In the genomic region with DNA sequence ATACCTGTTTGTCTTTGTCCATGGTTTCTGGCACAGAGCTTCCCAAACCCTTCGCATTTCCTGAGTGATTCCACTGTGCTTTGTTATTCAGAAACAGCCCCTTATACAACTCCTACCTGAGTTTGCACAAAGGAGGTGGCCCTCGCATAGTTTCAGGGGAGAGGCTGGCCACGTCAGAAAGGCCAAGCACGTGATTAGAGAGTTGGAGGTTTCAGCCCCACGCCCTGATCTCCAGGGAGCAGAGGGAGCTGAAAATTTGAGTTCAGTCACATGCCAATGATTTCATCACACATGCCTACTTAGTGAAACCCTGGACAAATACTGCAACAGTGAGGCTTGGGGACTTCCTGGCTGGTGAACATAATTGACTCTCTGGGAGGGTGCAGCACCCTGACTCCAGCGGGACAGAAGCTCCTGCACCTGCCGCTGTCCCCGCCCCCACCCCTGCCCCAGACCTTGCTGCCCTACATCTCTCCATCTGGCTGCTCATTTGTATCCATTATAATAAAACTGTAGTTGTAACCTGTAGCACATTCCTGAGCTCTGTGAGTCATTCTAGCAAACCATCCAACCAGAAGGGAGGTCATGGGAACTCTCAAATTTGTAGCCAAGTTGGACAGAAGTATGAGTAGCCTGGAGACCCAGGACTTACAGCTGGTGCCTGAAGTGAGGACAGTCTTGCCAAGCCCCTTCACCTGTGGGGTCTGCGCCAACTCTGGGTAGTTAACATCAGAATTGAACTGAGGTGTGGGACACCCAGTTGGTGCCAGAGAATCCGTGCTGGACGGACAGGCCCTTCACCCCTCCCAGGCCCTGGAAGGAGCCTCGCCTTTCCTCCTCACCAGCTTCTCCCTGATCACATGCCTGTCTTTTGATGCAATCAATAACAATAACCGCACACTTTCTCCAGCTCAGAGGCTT, we compare ENCODE assay signal across 8 cellular contexts.
DNase-seq lines count a peak whose midpoint lies in the region; ATAC-seq lines count a peak whose summit lies in the region.

No MANE protein-coding gene starts in this region.

- peak overlapping the region; percentile 42 to 50 for H3K27ac ChIP-seq in mucosa of rectum (ENCODE audit: low read depth in 2 of 2, low read length in 2 of 2)

- DNase-seq in CD1c-positive myeloid dendritic cell (ENCODE audit: extremely low spot score), result peak; percentile 78
- peak; percentile 70 for DNase-seq in NCI-H460 (ENCODE audit: extremely low read depth, low read depth)
- DNase-seq in dermis blood vessel endothelial cell, result peak; percentile 36
- no peak for DNase-seq in stimulated activated naive CD4-positive, alpha-beta T cell treated with Interleukin-2 at 50 U/mL for 16 hours (lab: John Stamatoyannopoulos, UW)
- DNase-seq in NCI-H524 (lab: John Stamatoyannopoulos, UW), result no peak
- DNase-seq in mesenteric fat pad (ENCODE audit: low spot score), result no peak

- ATAC-seq in GM21717 (IDR thresholded peaks at IDR 0.05; ENCODE audit: unreplicated experiment), result no peak

- H3K9ac ChIP-seq in mucosa of rectum (ENCODE audit: low read depth in 1 of 2, low read length in 2 of 2), result no peak overlapping the region

- H3K4me3 ChIP-seq in mucosa of rectum (ENCODE audit: low read length in 2 of 2), result peak overlapping the region; percentile 1 to 22

- no peaks in the 10 kb centered on the region for H3K27me3 ChIP-seq in mucosa of rectum (ENCODE audit: control insufficient read depth in 2 of 2, insufficient read depth in 2 of 2, low read length in 2 of 2)

- no peaks in the 10 kb centered on the region for H3K9me3 ChIP-seq in mucosa of rectum (ENCODE audit: control insufficient read depth in 2 of 2, low read length in 2 of 2)

- H3K36me3 ChIP-seq in mucosa of rectum (ENCODE audit: control insufficient read depth in 2 of 2, insufficient read depth in 2 of 2, low read length in 2 of 2), result no peaks in the 10 kb centered on the region

- peaks cover 3 to 6% of the 10 kb centered on the region in 2 donors for H3K4me1 ChIP-seq in mucosa of rectum (ENCODE audit: control insufficient read depth in 2 of 2, insufficient read depth in 2 of 2, low read length in 2 of 2)

Comparison
In these comparisons a context has a peak if more than half of its experiments do, and no peak if none do; other contexts are left out.
1. DNase-seq: peak in CD1c-positive myeloid dendritic cell (single experiment), NCI-H460 (single experiment) and dermis blood vessel endothelial cell (single experiment); none in stimulated activated naive CD4-positive, alpha-beta T cell treated with Interleukin-2 at 50 U/mL for 16 hours (single experiment), NCI-H524 (0 of 2) and mesenteric fat pad (single experiment).